ENCODE assay signal across 14 cellular contexts in the genomic region with DNA sequence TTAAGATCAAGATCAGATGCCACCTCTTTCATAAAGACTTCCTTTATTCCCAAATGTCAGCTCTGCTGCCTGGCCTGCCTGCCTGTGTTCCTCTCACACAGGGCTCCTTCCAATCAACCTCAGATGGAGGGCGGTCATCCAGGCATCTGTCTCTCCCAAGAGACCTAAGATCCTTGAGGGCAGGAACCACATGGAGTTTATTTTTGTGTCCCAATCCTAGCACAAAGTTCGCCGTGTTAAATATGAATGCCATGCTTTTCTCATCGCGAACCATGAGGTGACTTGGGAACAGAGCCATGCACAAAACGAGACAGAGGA.
A peak's percentile ranks its signal among the peaks of the same experiment; 100 is the strongest.
DNase-seq lines count a peak whose midpoint lies in the region; ATAC-seq, FAIRE-seq and TF ChIP-seq lines count a peak whose summit lies in the region.
"Had no signal": no experiment of that assay in that cellular context is flagged by ENCODE, and none has a peak within 500 bp of the region (broad histone marks: within the 10 kb centered on the region; RNA-seq: fewer than 3 reads in every experiment).

No MANE protein-coding gene starts in this region.

- BruUV-seq in HepG2 (replicated peaks; lab: Mats Ljungman, UMichigan) = no TSS peak

- no peak for TF ChIP-seq EP300 in HepG2 (IDR thresholded peaks at IDR 0.05; ENCODE audit: low read depth in 2 of 2, low read length in 2 of 2)
- no peak for TF ChIP-seq EP300 in HepG2 (CRISPR knock-in tag; IDR thresholded peaks at IDR 0.05; ENCODE audit: borderline replicate concordance)

- H3K4me1 ChIP-seq in BLaER1 treated with 17β-estradiol and CSF1 and Interleukin-3, amounts not matched to agents 10 nM and 100 nM = peaks cover 90 to 100% (median 98%) of the 10 kb centered on the region in 10 experiments
- H3K4me1 ChIP-seq in adrenal gland (replicated peaks in 1 of 2) = peaks cover 38 to 83% of the 10 kb centered on the region in 2 donors
- peaks cover 86% of the 10 kb centered on the region for H3K4me1 ChIP-seq in HepG2 (ENCODE audit: insufficient read depth, low read length)
- peaks cover 64 to 73% (median 71%) of the 10 kb centered on the region in 3 donors for H3K4me1 ChIP-seq in skeletal muscle tissue (ENCODE audit: control insufficient read depth in 3 of 3, insufficient read depth in 3 of 3, low read length in 3 of 3)

- DNase-seq in adrenal gland = peak in 1 of 7 donors; percentile 19
- DNase-seq in HepG2 (ENCODE audit: low spot score) = no peak
- no peak for DNase-seq in mucosa of gallbladder (ENCODE audit: low spot score)
- DNase-seq in ACHN = no peak
- no peak for DNase-seq in NCI-H1092 treated with DMSO at 0.1 percent for 48 hours (lab: John Stamatoyannopoulos, UW)
- DNase-seq: activated CD4-positive, alpha-beta T cell treated with anti-CD3 and anti-CD28 coated beads for 1 hour; activated T-cell treated with anti-CD3 and anti-CD28 coated beads, Interleukin-2, amount 50 U/mL, for 72 hours; GF-D8; kidney; NCI-H1417; NCI-H526 treated with DMSO at 0.1 percent for 48 hours had no signal

- peak overlapping the region in 10 of 11 experiments; percentile 58 to 92 (median 82); a peak in 19 of 22 replicates for H3K9ac ChIP-seq in BLaER1 treated with 17β-estradiol and CSF1 and Interleukin-3, amounts not matched to agents 10 nM and 100 nM
- H3K9ac ChIP-seq in HepG2 (ENCODE audit: insufficient read depth, low read depth, low read length) (no peak overlapping the region), skeletal muscle tissue (ENCODE audit: low read depth in 1 of 3, low read length in 3 of 3) (peak overlapping the region in 1 of 3 donors; percentile 28)

- peak overlapping the region; percentile 84 to 100 (median 95) for H3K4me2 ChIP-seq in BLaER1 treated with 17β-estradiol and CSF1 and Interleukin-3, amounts not matched to agents 10 nM and 100 nM
- H3K4me2 ChIP-seq in HepG2 (ENCODE audit: low read depth, low read length) = peak overlapping the region; percentile 63

- H3K36me3 ChIP-seq in BLaER1 treated with 17β-estradiol and CSF1 and Interleukin-3, amounts not matched to agents 10 nM and 100 nM = peaks cover 0 to 11% (median 7%) of the 10 kb centered on the region in 11 experiments; a peak in 10 of 22 replicates
- H3K36me3 ChIP-seq in adrenal gland (replicated peaks in 1 of 2) = no peaks in the 10 kb centered on the region
- peaks cover 0 to 7% of the 10 kb centered on the region in 2 experiments; a peak in 3 of 5 replicates for H3K36me3 ChIP-seq in HepG2 (replicated peaks in 1 of 2; ENCODE audit: control insufficient read depth in 1 of 2, insufficient read depth in 2 of 2, low read length in 2 of 2)
- no peaks in the 10 kb centered on the region for H3K36me3 ChIP-seq in skeletal muscle tissue (ENCODE audit: control insufficient read depth in 3 of 3, insufficient read depth in 3 of 3, low read length in 3 of 3)

- intact Hi-C loops in adrenal gland (cut with DNase I) (no loop called here), HepG2 (cut with micrococcal nuclease; ENCODE audit: unreplicated experiment) (loop anchor here (2.0 to 5.0 kb wide), 2 partner anchors 15 to 33 kb away; no protein-coding TSS in a partner anchor)

- no peak for TF ChIP-seq RAD21 in HepG2 (CRISPR knock-in tag; IDR thresholded peaks at IDR 0.05)

- 53 to 58% (median 56%) methylated on average over 6 of the region's 6 CpGs for WGBS in adrenal gland, 4 donors
- WGBS in HepG2 (ENCODE audit: low lambda C conversion rate) = 26% methylated on average over 6 of the region's 6 CpGs

- no peak for TF ChIP-seq POLR2A in adrenal gland (IDR thresholded peaks at IDR 0.05)
- no peak for TF ChIP-seq POLR2A in HepG2 (IDR thresholded peaks at IDR 0.05; ENCODE audit: insufficient read depth in 1 of 2, low read depth in 2 of 2, low read length in 2 of 2)

- peaks cover 0 to 98% (median 0%) of the 10 kb centered on the region in 11 experiments; a peak in 10 of 22 replicates for H4K20me1 ChIP-seq in BLaER1 treated with 17β-estradiol and CSF1 and Interleukin-3, amounts not matched to agents 10 nM and 100 nM
- H4K20me1 ChIP-seq in HepG2 (ENCODE audit: insufficient read depth, low read length) = peaks cover 38% of the 10 kb centered on the region

- peak overlapping the region; percentile 90 to 100 (median 95); a peak in 21 of 22 replicates for H3K27ac ChIP-seq in BLaER1 treated with 17β-estradiol and CSF1 and Interleukin-3, amounts not matched to agents 10 nM and 100 nM
- peak overlapping the region in 4 of 5 donors; percentile 7 to 88 (median 68) for H3K27ac ChIP-seq in adrenal gland
- H3K27ac ChIP-seq in HepG2 (ENCODE audit: extremely low read length, insufficient read depth, low read length) = peak overlapping the region; percentile 65
- peak overlapping the region; percentile 82 for H3K27ac ChIP-seq in skeletal muscle tissue (ENCODE audit: low read depth, low read length)

- no peak for FAIRE-seq in HepG2 (lab: Jason Lieb, UNC)
- FAIRE-seq: kidney had no signal

- ATAC-seq in HepG2 (peak; percentile 29), GM18858 (IDR thresholded peaks at IDR 0.05; ENCODE audit: unreplicated experiment) (no peak)
- ATAC-seq: activated T-cell treated with anti-CD3 and anti-CD28 coated beads, Interleukin-2, amount 50 U/mL, for 72 hours had no signal

- H3K9me3 ChIP-seq in BLaER1 treated with 17β-estradiol and CSF1 and Interleukin-3, amounts not matched to agents 10 nM and 100 nM (replicated peaks in 1 of 11) = no peaks in the 10 kb centered on the region
- H3K9me3 ChIP-seq in adrenal gland (replicated peaks in 1 of 3) (no peaks in the 10 kb centered on the region), HepG2 (ENCODE audit: low read length) (no peaks in the 10 kb centered on the region), skeletal muscle tissue (ENCODE audit: control insufficient read depth in 3 of 3, low read length in 3 of 3) (no peaks in the 10 kb centered on the region)

- in situ Hi-C loops in HepG2 (cut with HindIII; ENCODE audit: extremely low pct_ligation_motif_present, low pct_unique_long_range_greater_than_20kb) (no loop called here), ACHN (cut with HindIII; ENCODE audit: low pct_ligation_motif_present, low pct_unique_long_range_greater_than_20kb, low sequenced_read_pairs) (no loop called here)

- TF ChIP-seq CTCF in adrenal gland (IDR thresholded peaks at IDR 0.05) (no peak), HepG2 (CRISPR knock-in tag; IDR thresholded peaks at IDR 0.05) (no peak)

- no peaks in the 10 kb centered on the region for H3K27me3 ChIP-seq in BLaER1 treated with 17β-estradiol and CSF1 and Interleukin-3, amounts not matched to agents 10 nM and 100 nM
- H3K27me3 ChIP-seq in adrenal gland (no peaks in the 10 kb centered on the region), HepG2 (ENCODE audit: control insufficient read depth in 1 of 2, insufficient read depth in 2 of 2, low read length in 2 of 2) (no peaks in the 10 kb centered on the region), skeletal muscle tissue (ENCODE audit: control insufficient read depth in 3 of 3, insufficient read depth in 3 of 3, low read length in 3 of 3) (no peaks in the 10 kb centered on the region)

- peak overlapping the region in 2 of 10 experiments; percentile 2 to 14; a peak in 3 of 20 replicates for H3K4me3 ChIP-seq in BLaER1 treated with 17β-estradiol and CSF1 and Interleukin-3, amounts not matched to agents 10 nM and 100 nM
- H3K4me3 ChIP-seq in adrenal gland (no peak overlapping the region), HepG2 (replicated peaks in 1 of 3; ENCODE audit: insufficient read depth in 1 of 3, low read depth in 2 of 3, low read length in 3 of 3) (peak overlapping the region in 2 of 3 experiments; percentile 8 to 49; a peak in 2 of 6 replicates), skeletal muscle tissue (ENCODE audit: low read length in 3 of 3) (peak overlapping the region in 1 of 3 donors; percentile 22)

- H2AFZ ChIP-seq in HepG2 (ENCODE audit: low read length) = no peak overlapping the region

- POLR2A ChIA-PET in HepG2 (lab: Yijun Ruan, JAX) = interaction anchor here (0.7 to 1.2 kb wide), 4 partner anchors 10 to 29 kb away, joined by 3 to 5 read pairs (median 4); no protein-coding TSS in a partner anchor

- CTCF ChIA-PET in HepG2 (lab: Yijun Ruan, JAX; ENCODE audit: low intra/inter-chr PET ratio, low total read pairs) = no interaction called here

- peaks cover 90% of the 10 kb centered on the region for H3K79me2 ChIP-seq in HepG2 (ENCODE audit: insufficient read depth, low read length)

TF ChIP-seq in HepG2, 621 proteins besides CTCF, POLR2A, EP300 and RAD21:
- no peak for TF ChIP-seq HIVEP1 (CRISPR knock-in tag; IDR thresholded peaks at IDR 0.05)
- TF ChIP-seq SMYD3 (CRISPR knock-in tag; IDR thresholded peaks at IDR 0.05) = no peak
- TF ChIP-seq HNF4A (CRISPR knock-in tag; IDR thresholded peaks at IDR 0.05) = peak; percentile 45; the same call in 1 of the 2 replicates
- no peak for TF ChIP-seq KMT2A (CRISPR knock-in tag; IDR thresholded peaks at IDR 0.05)
- TF ChIP-seq SALL1 (CRISPR knock-in tag; IDR thresholded peaks at IDR 0.05) = 0 out of 2 replicates have a peak, but pooled peaks have one; percentile 5
- no peak for TF ChIP-seq ZNF549 (CRISPR knock-in tag; IDR thresholded peaks at IDR 0.05)
- no peak for TF ChIP-seq JUNB (CRISPR knock-in tag; IDR thresholded peaks at IDR 0.05; ENCODE audit: borderline replicate concordance)
- peak; percentile 55 for TF ChIP-seq MNT (IDR thresholded peaks at IDR 0.05)
- TF ChIP-seq PRMT3 (CRISPR knock-in tag; IDR thresholded peaks at IDR 0.05; ENCODE audit: borderline replicate concordance, low read depth) = no peak

Comparison
In these comparisons a context has a peak if more than half of its experiments do, and no peak if none do; other contexts are left out.
1. H3K4me3 ChIP-seq: peak in HepG2 (2 of 3); none in adrenal gland (0 of 4).
2. Peak in every context shown above with its lines, with median percentiles within 50 percentile points of each other: H3K27ac ChIP-seq.